In genomic region chr18:36828157-36828629, GRCh38 we compare ENCODE assay signal across 8 cellular contexts. TPM values are rescaled to one million over a fixed set of nuclear protein-coding genes. Genes with fewer than 3 reads are reported as not detected.
A peak's percentile ranks its signal among the peaks of the same experiment; 100 is the strongest.
DNase-seq lines count a peak whose midpoint lies in the region; ATAC-seq and TF ChIP-seq lines count a peak whose summit lies in the region.

No MANE protein-coding gene starts in this region.

- H3K36me3 ChIP-seq in breast epithelium (no peaks in the 10 kb centered on the region), kidney epithelial cell (ENCODE audit: control insufficient read depth, insufficient read depth, low read length) (no peaks in the 10 kb centered on the region)

- no peaks in the 10 kb centered on the region for H3K9me3 ChIP-seq in breast epithelium

- peak overlapping the region; percentile 91 to 93 for H3K27ac ChIP-seq in breast epithelium

- H3K4me1 ChIP-seq in breast epithelium = no peaks in the 10 kb centered on the region

- peak overlapping the region; percentile 95 for H3K4me3 Mint-ChIP-seq in stimulated activated effector memory CD8-positive, alpha-beta T cell treated with anti-CD3 and anti-CD28 coated beads, Interleukin-12 subunit alpha, Interleukin-12 subunit beta, amount 100 ng/mL, for 72 hours

- H3K4me3 ChIP-seq in breast epithelium = peak overlapping the region; percentile 75 to 87 (median 84)
- H3K4me3 ChIP-seq in kidney epithelial cell (ENCODE audit: low read depth, low read length) = peak overlapping the region; percentile 100

- H3K9me3 Mint-ChIP-seq in stimulated activated effector memory CD8-positive, alpha-beta T cell treated with anti-CD3 and anti-CD28 coated beads, Interleukin-12 subunit alpha, Interleukin-12 subunit beta, amount 100 ng/mL, for 72 hours = no peaks in the 10 kb centered on the region

- no peak for TF ChIP-seq POLR2A in breast epithelium (IDR thresholded peaks at IDR 0.05)

- H3K4me1 Mint-ChIP-seq in stimulated activated effector memory CD8-positive, alpha-beta T cell treated with anti-CD3 and anti-CD28 coated beads, Interleukin-12 subunit alpha, Interleukin-12 subunit beta, amount 100 ng/mL, for 72 hours = peaks cover 32% of the 10 kb centered on the region

- peaks cover 9% of the 10 kb centered on the region for H3K36me3 Mint-ChIP-seq in stimulated activated effector memory CD8-positive, alpha-beta T cell treated with anti-CD3 and anti-CD28 coated beads, Interleukin-12 subunit alpha, Interleukin-12 subunit beta, amount 100 ng/mL, for 72 hours

- peak; percentile 0 for ATAC-seq in HG03108 (IDR thresholded peaks at IDR 0.05; ENCODE audit: unreplicated experiment)
- no peak for ATAC-seq in stimulated activated effector memory CD8-positive, alpha-beta T cell treated with anti-CD3 and anti-CD28 coated beads, Interleukin-12 subunit alpha, Interleukin-12 subunit beta, amount 100 ng/mL, for 72 hours

- intact Hi-C loops in breast epithelium (cut with DNase I; ENCODE audit: low total_unique reads) = no loop called here

- TF ChIP-seq CTCF in breast epithelium (IDR thresholded peaks at IDR 0.05) (no peak), kidney epithelial cell (IDR thresholded peaks at IDR 0.05; ENCODE audit: insufficient read depth, low read length, poor library complexity, severe bottlenecking) (no peak)

- H3K27me3 ChIP-seq in breast epithelium = no peaks in the 10 kb centered on the region
- H3K27me3 ChIP-seq in kidney epithelial cell (ENCODE audit: control insufficient read depth, insufficient read depth, low read length) = no peaks in the 10 kb centered on the region

- peak overlapping the region; percentile 96 for H3K27ac Mint-ChIP-seq in stimulated activated effector memory CD8-positive, alpha-beta T cell treated with anti-CD3 and anti-CD28 coated beads, Interleukin-12 subunit alpha, Interleukin-12 subunit beta, amount 100 ng/mL, for 72 hours

- peak; percentile 26 for DNase-seq in DMS153 treated with DMSO at 0.1 percent for 48 hours (lab: John Stamatoyannopoulos, UW; ENCODE audit: unreplicated experiment)
- no peak for DNase-seq in DMS153 (lab: John Stamatoyannopoulos, UW)
- DNase-seq in RPMI7951 (ENCODE audit: low read depth) = peak; percentile 45
- DNase-seq in breast epithelium (ENCODE audit: low spot score in 2 of 2) = no peak
- no peak for DNase-seq in kidney epithelial cell (ENCODE audit: low read depth)
- no peak for DNase-seq in stimulated activated effector memory CD8-positive, alpha-beta T cell treated with anti-CD3 and anti-CD28 coated beads, Interleukin-12 subunit alpha, Interleukin-12 subunit beta, amount 100 ng/mL, for 72 hours (ENCODE audit: low spot score in 2 of 2)
- DNase-seq in NCI-H2196 treated with DMSO at 0.1 percent for 48 hours (lab: John Stamatoyannopoulos, UW; ENCODE audit: unreplicated experiment) = no peak

RNA-seq across cellular contexts. Expression of gene TPGS2, which starts 0.6 kb away (rescaled TPM):
- 207 and 216 TPM in 2 replicates for total RNA-seq in RPMI7951 (2014; rRNA removed; shearing (Covaris generic))
- total RNA-seq in breast epithelium = 10 to 100 TPM; 70.8 to 98.7 (median 91.8) TPM
- total RNA-seq in kidney epithelial cell = 185 and 195 TPM in 2 replicates

RNA-seq across cellular contexts. Expression of gene KIAA1328, which starts 0.7 kb away (rescaled TPM):
- total RNA-seq in RPMI7951 (2014; rRNA removed; shearing (Covaris generic)) = 6.3 and 8.5 TPM in 2 replicates
- total RNA-seq in breast epithelium (10 to 100 TPM; 17.4 to 36.1 (median 25.6) TPM), kidney epithelial cell (5.8 and 6.0 TPM in 2 replicates)

Comparison
In these comparisons a context has a peak if more than half of its experiments do, and no peak if none do; other contexts are left out.
1. DNase-seq: peak in DMS153 treated with DMSO at 0.1 percent for 48 hours (single experiment) and RPMI7951 (single experiment); none in DMS153 (single experiment), breast epithelium (0 of 2), kidney epithelial cell (single experiment), stimulated activated effector memory CD8-positive, alpha-beta T cell treated with anti-CD3 and anti-CD28 coated beads, Interleukin-12 subunit alpha, Interleukin-12 subunit beta, amount 100 ng/mL, for 72 hours (0 of 2) and NCI-H2196 treated with DMSO at 0.1 percent for 48 hours (single experiment).